ENCODE assay signal across 11 cellular contexts in genomic region chr5:168366124-168366523, GRCh38.
DNase-seq lines count a peak whose midpoint lies in the region; ATAC-seq lines count a peak whose summit lies in the region.
"Had no signal": no experiment of that assay in that cellular context is flagged by ENCODE, and none has a peak within 500 bp of the region (broad histone marks: within the 10 kb centered on the region; RNA-seq: fewer than 3 reads in every experiment).

No MANE protein-coding gene starts in this region.

- H3K4me3 Mint-ChIP-seq in CD4-positive, alpha-beta memory T cell: no peak overlapping the region
- H3K4me3 Mint-ChIP-seq: activated T-cell treated with anti-CD3 and anti-CD28 coated beads, Interleukin-2, amount 50 U/mL, for 24 hours had no signal

- H3K36me3 ChIP-seq in CD4-positive, alpha-beta memory T cell (ENCODE audit: insufficient read depth, low read length): no peaks in the 10 kb centered on the region

- no peaks in the 10 kb centered on the region for H3K4me1 ChIP-seq in CD4-positive, alpha-beta memory T cell (ENCODE audit: insufficient read depth, low read length)

- H3K27ac Mint-ChIP-seq in CD4-positive, alpha-beta memory T cell: peak overlapping the region in 1 of 7 donors; percentile 71
- H3K27ac Mint-ChIP-seq: activated T-cell treated with anti-CD3 and anti-CD28 coated beads, Interleukin-2, amount 50 U/mL, for 24 hours had no signal

- H3K9me3 Mint-ChIP-seq in CD4-positive, alpha-beta memory T cell: no peaks in the 10 kb centered on the region
- H3K9me3 Mint-ChIP-seq: activated T-cell treated with anti-CD3 and anti-CD28 coated beads, Interleukin-2, amount 50 U/mL, for 24 hours had no signal

- no peak for ATAC-seq in GM21529 (IDR thresholded peaks at IDR 0.05; ENCODE audit: unreplicated experiment)
- no peak for ATAC-seq in GM19397 (IDR thresholded peaks at IDR 0.05; ENCODE audit: unreplicated experiment)

- intact Hi-C loops in CD4-positive, alpha-beta memory T cell (cut with micrococcal nuclease): no loop called here
- intact Hi-C loops in posterior cingulate gyrus (cut with DNase I): no loop called here

- peaks cover 0 to 1% of the 10 kb centered on the region in 2 donors for H3K27me3 Mint-ChIP-seq in CD4-positive, alpha-beta memory T cell

- no peak overlapping the region for H3K4me3 ChIP-seq in skeletal muscle cell (ENCODE audit: low read depth, low read length)
- H3K4me3 ChIP-seq in CD4-positive, alpha-beta memory T cell (ENCODE audit: low read length in 2 of 2): no peak overlapping the region

- peak; percentile 95 for DNase-seq in ELR (ENCODE audit: low read depth)
- peak; percentile 29 for DNase-seq in SW480 (ENCODE audit: low spot score)
- peak; percentile 92 for DNase-seq in fibroblast of peridontal ligament (ENCODE audit: extremely low read depth)
- peak; percentile 90 for DNase-seq in skeletal muscle cell (ENCODE audit: low read depth)
- DNase-seq in CD4-positive, alpha-beta memory T cell: no peak
- DNase-seq in posterior cingulate gyrus: no peak
- DNase-seq: activated T-cell treated with anti-CD3 and anti-CD28 coated beads, Interleukin-2, amount 50 U/mL, for 24 hours; GDM1; NCI-H524 treated with DMSO at 0.1 percent for 48 hours had no signal

- no peaks in the 10 kb centered on the region for H3K36me3 Mint-ChIP-seq in CD4-positive, alpha-beta memory T cell

- no peaks in the 10 kb centered on the region for H3K27me3 ChIP-seq in CD4-positive, alpha-beta memory T cell (ENCODE audit: insufficient read depth, low read length)

- no peak overlapping the region for H3K27ac ChIP-seq in CD4-positive, alpha-beta memory T cell (ENCODE audit: low read depth, low read length)

- no peaks in the 10 kb centered on the region for H3K4me1 Mint-ChIP-seq in CD4-positive, alpha-beta memory T cell

- POLR2A ChIA-PET in CD4-positive, alpha-beta memory T cell (lab: Charles Lee; ENCODE audit: partially characterized antibody): no interaction called here

- CTCF ChIA-PET in CD4-positive, alpha-beta memory T cell (lab: Charles Lee; ENCODE audit: partially characterized antibody): no interaction called here

- H3K9me3 ChIP-seq in CD4-positive, alpha-beta memory T cell (ENCODE audit: control insufficient read depth in 1 of 2, low read length in 2 of 2): no peaks in the 10 kb centered on the region

Comparison
In these comparisons a context has a peak if more than half of its experiments do, and no peak if none do; other contexts are left out.
1. DNase-seq: peak in ELR (single experiment), SW480 (single experiment), fibroblast of peridontal ligament (single experiment) and skeletal muscle cell (single experiment); none in CD4-positive, alpha-beta memory T cell (0 of 5) and posterior cingulate gyrus (0 of 10).